Comparison of ENCODE assay signal across 20 cellular contexts in genomic region chr1:171748651-171749050, GRCh38. TPM values are rescaled to one million over a fixed set of nuclear protein-coding genes. Genes with fewer than 3 reads are reported as not detected.
DNase-seq lines count a peak whose midpoint lies in the region; ATAC-seq, FAIRE-seq and TF ChIP-seq lines count a peak whose summit lies in the region.
"Had no signal": no experiment of that assay in that cellular context is flagged by ENCODE, and none has a peak within 500 bp of the region (broad histone marks: within the 10 kb centered on the region; RNA-seq: fewer than 3 reads in every experiment).

No MANE protein-coding gene starts in this region.

- TF ChIP-seq CTCF in MCF 10A (IDR thresholded peaks at IDR 0.05; ENCODE audit: unreplicated experiment): no peak
- no peak for TF ChIP-seq CTCF in breast epithelium (IDR thresholded peaks at IDR 0.05)
- TF ChIP-seq CTCF in NB4 (IDR thresholded peaks at IDR 0.05; ENCODE audit: low read depth, low read length): no peak
- no peak for TF ChIP-seq CTCF in bronchial epithelial cell (IDR thresholded peaks at IDR 0.05; ENCODE audit: insufficient read depth, low read length, severe bottlenecking)

- H3K4me3 Mint-ChIP-seq in MCF 10A (ENCODE audit: unreplicated experiment): no peak overlapping the region
- H3K4me3 Mint-ChIP-seq: B cell; CD8-positive, alpha-beta T cell; HFFc6 had no signal

- no TSS peak for BruUV-seq in MCF 10A (replicated peaks; lab: Mats Ljungman, UMichigan)

- no peak overlapping the region for H3K27ac ChIP-seq in breast epithelium
- H3K27ac ChIP-seq: BLaER1 treated with 17β-estradiol and CSF1 and Interleukin-3, amounts not matched to agents 10 nM and 100 nM; HL-60 had no signal

- H3K4me1 Mint-ChIP-seq in MCF 10A (ENCODE audit: insufficient read depth, unreplicated experiment): peaks cover 8% of the 10 kb centered on the region
- H3K4me1 Mint-ChIP-seq: B cell had no signal

- H3K9me3 Mint-ChIP-seq in MCF 10A (ENCODE audit: unreplicated experiment): no peaks in the 10 kb centered on the region
- H3K9me3 Mint-ChIP-seq: CD8-positive, alpha-beta T cell; HFFc6 had no signal

- no peak overlapping the region for H3K27ac Mint-ChIP-seq in MCF 10A (ENCODE audit: low read depth, unreplicated experiment)
- H3K27ac Mint-ChIP-seq: B cell; CD8-positive, alpha-beta T cell; HFFc6 had no signal

- no peak for FAIRE-seq in bronchial epithelial cell (lab: Jason Lieb, UNC)
- FAIRE-seq: GM12878 had no signal

- CTCF ChIA-PET in MCF 10A (lab: Yijun Ruan, JAX): no interaction called here

- H3K27me3 ChIP-seq in breast epithelium (no peaks in the 10 kb centered on the region), bronchial epithelial cell (ENCODE audit: control insufficient read depth, insufficient read depth, low read length) (no peaks in the 10 kb centered on the region)
- H3K27me3 ChIP-seq: BLaER1 treated with 17β-estradiol and CSF1 and Interleukin-3, amounts not matched to agents 10 nM and 100 nM had no signal

- H3K36me3 ChIP-seq in breast epithelium: no peaks in the 10 kb centered on the region
- no peaks in the 10 kb centered on the region for H3K36me3 ChIP-seq in bronchial epithelial cell (ENCODE audit: control insufficient read depth, insufficient read depth, low read length)
- H3K36me3 ChIP-seq: BLaER1 treated with 17β-estradiol and CSF1 and Interleukin-3, amounts not matched to agents 10 nM and 100 nM had no signal

- H3K4me1 ChIP-seq in breast epithelium: no peaks in the 10 kb centered on the region

- POLR2A ChIA-PET in MCF 10A (lab: Yijun Ruan, JAX): no interaction called here

- H3K9me3 ChIP-seq in breast epithelium: no peaks in the 10 kb centered on the region
- H3K9me3 ChIP-seq: BLaER1 treated with 17β-estradiol and CSF1 and Interleukin-3, amounts not matched to agents 10 nM and 100 nM had no signal

- DNase-seq in MCF 10A (ENCODE audit: unreplicated experiment): peak; percentile 52
- DNase-seq in breast epithelium (ENCODE audit: low spot score in 2 of 2): no peak
- DNase-seq in NB4 (ENCODE audit: low read depth): peak; percentile 10
- DNase-seq in bronchial epithelial cell (ENCODE audit: low read depth): peak; percentile 61
- no peak for DNase-seq in retina
- DNase-seq: CD8-positive, alpha-beta T cell; COR-L47; DMS 273 treated with DMSO at 0.1 percent for 48 hours; DMS53; DND-41; EL; GOT3; H7; HFFc6 had no signal

- no peak for ATAC-seq in SK-N-SH treated with all-trans-retinoic acid at 6 μM for 48 hours
- ATAC-seq: CD8-positive, alpha-beta T cell; GM12878; HCT116 had no signal

- H3K27me3 Mint-ChIP-seq in MCF 10A (ENCODE audit: insufficient read depth, unreplicated experiment): no peaks in the 10 kb centered on the region

- no peaks in the 10 kb centered on the region for H3K36me3 Mint-ChIP-seq in MCF 10A (ENCODE audit: insufficient read depth, unreplicated experiment)
- H3K36me3 Mint-ChIP-seq: CD8-positive, alpha-beta T cell had no signal

- no peak overlapping the region for H3K4me3 ChIP-seq in breast epithelium
- H3K4me3 ChIP-seq in NB4 (ENCODE audit: low read depth, low read length): no peak overlapping the region
- no peak overlapping the region for H3K4me3 ChIP-seq in bronchial epithelial cell (ENCODE audit: low read depth, low read length)
- H3K4me3 ChIP-seq: BLaER1 treated with 17β-estradiol and CSF1 and Interleukin-3, amounts not matched to agents 10 nM and 100 nM; GM12878 had no signal

- TF ChIP-seq POLR2A in breast epithelium (IDR thresholded peaks at IDR 0.05) (no peak), NB4 (IDR thresholded peaks at IDR 0.05; ENCODE audit: extremely low read depth, insufficient read length) (no peak)

- intact Hi-C loops in MCF 10A (cut with micrococcal nuclease): loop anchor here (10.0 kb wide), 2 partner anchors 104 to 264 kb away; partner anchors contain the start of gene PRRC2C
- intact Hi-C loops in breast epithelium (cut with DNase I; ENCODE audit: low total_unique reads): no loop called here

TF ChIP-seq in SK-N-SH treated with all-trans-retinoic acid at 6 μM for 48 hours, 23 proteins besides CTCF, POLR2A, EP300 and RAD21:
- no peak for TF ChIP-seq ESRRG (CRISPR knock-in tag; IDR thresholded peaks at IDR 0.05)
- TF ChIP-seq ZNF70 (CRISPR knock-in tag; IDR thresholded peaks at IDR 0.05): no peak
- TF ChIP-seq RARB (CRISPR knock-in tag; IDR thresholded peaks at IDR 0.05): no peak
- TF ChIP-seq ZNF8 (CRISPR knock-in tag; IDR thresholded peaks at IDR 0.05): no peak
- TF ChIP-seq ARNTL (CRISPR knock-in tag; IDR thresholded peaks at IDR 0.05; ENCODE audit: borderline replicate concordance, low read depth): no peak
- no peak for TF ChIP-seq CSRNP3 (CRISPR knock-in tag; IDR thresholded peaks at IDR 0.05)
- TF ChIP-seq CSDC2 (CRISPR knock-in tag; IDR thresholded peaks at IDR 0.05): no peak
- TF ChIP-seq ZFP3 (CRISPR knock-in tag; IDR thresholded peaks at IDR 0.05): no peak
- TF ChIP-seq ZC3H10 (CRISPR knock-in tag; IDR thresholded peaks at IDR 0.05): no peak
- TF ChIP-seq ZNF565 (CRISPR knock-in tag; conservative IDR thresholded peaks at IDR 0.05; ENCODE audit: low read depth): no peak
- TF ChIP-seq BACH2 (CRISPR knock-in tag; IDR thresholded peaks at IDR 0.05; ENCODE audit: borderline replicate concordance): no peak
- no peak for TF ChIP-seq CREB5 (CRISPR knock-in tag; IDR thresholded peaks at IDR 0.05; ENCODE audit: low read depth)
- TF ChIP-seq OSR1 (CRISPR knock-in tag; IDR thresholded peaks at IDR 0.05): no peak
- no peak for TF ChIP-seq PATZ1 (CRISPR knock-in tag; IDR thresholded peaks at IDR 0.05; ENCODE audit: borderline replicate concordance)
- TF ChIP-seq POU6F1 (CRISPR knock-in tag; IDR thresholded peaks at IDR 0.05; ENCODE audit: borderline replicate concordance, low read depth): no peak
- TF ChIP-seq GLIS3 (CRISPR knock-in tag; IDR thresholded peaks at IDR 0.05): no peak
- TF ChIP-seq ISL1 (CRISPR knock-in tag; IDR thresholded peaks at IDR 0.05): no peak

RNA-seq across cellular contexts. Expression of gene VAMP4, which starts 6.8 kb away (rescaled TPM):
- total RNA-seq in MCF 10A (2022): 20.2 and 21.1 TPM in 2 replicates
- 10 to 100 TPM; 10.5 to 16.3 (median 14.0) TPM for total RNA-seq in breast epithelium
- total RNA-seq in bronchial epithelial cell: 5.0 and 5.8 TPM in 2 replicates

RNA-seq across cellular contexts. Expression of gene METTL13, which starts 32.8 kb away (rescaled TPM):
- total RNA-seq in MCF 10A (2022): 30.7 and 39.1 TPM in 2 replicates
- 10 to 100 TPM; 23.2 to 28.4 (median 27.5) TPM for total RNA-seq in breast epithelium
- 28.3 and 30.8 TPM in 2 replicates for total RNA-seq in bronchial epithelial cell

Comparison
In these comparisons a context has a peak if more than half of its experiments do, and no peak if none do; other contexts are left out.
1. DNase-seq: peak in MCF 10A (single experiment), NB4 (single experiment) and bronchial epithelial cell (single experiment); none in breast epithelium (0 of 2) and retina (single experiment).